In the genomic region with DNA sequence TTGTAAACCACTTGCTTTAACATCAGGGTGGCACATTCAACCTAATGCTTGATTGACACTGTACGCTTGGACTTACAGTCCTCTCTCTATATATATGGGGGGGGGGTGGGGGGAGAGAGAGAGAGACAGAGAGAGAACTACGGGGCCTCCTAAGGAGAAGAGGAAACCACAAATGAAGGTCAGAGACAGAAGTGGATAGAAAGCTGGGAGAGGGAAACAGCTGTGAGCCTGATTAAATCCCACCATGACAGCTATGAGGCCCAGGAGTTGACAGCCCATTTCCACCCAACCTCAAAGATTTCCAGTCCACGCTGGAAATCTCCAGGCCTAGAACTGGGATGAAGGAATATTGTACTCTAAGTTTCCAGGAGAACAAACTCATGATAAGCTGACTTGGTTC, we compare ENCODE assay signal across 29 cellular contexts. TPM values are rescaled to one million over a fixed set of nuclear protein-coding genes. Genes with fewer than 3 reads are reported as not detected.
"Had no signal": no experiment of that assay in that cellular context is flagged by ENCODE, and none has a peak within 500 bp of the region (broad histone marks: within the 10 kb centered on the region; RNA-seq: fewer than 3 reads in every experiment).

No MANE protein-coding gene starts in this region.

- H3K27me3 Mint-ChIP-seq: activated CD4-positive, alpha-beta T cell treated with anti-CD3 and anti-CD28 coated beads for 36 hours; activated CD8-positive, alpha-beta memory T cell treated with anti-CD3 and anti-CD28 coated beads, Interleukin-2, amount 10 ng/mL, durations not matched to agents 7 days and 5 days; central memory CD8-positive, alpha-beta T cell; naive thymus-derived CD8-positive, alpha-beta T cell; stimulated activated naive B cell treated with anti-CD40 and anti-IgM and Interleukin-4, amounts not matched to agents 10 μg/mL and 1 μg/mL and 100 μg/mL, for 72 hours had no signal

- DNase-seq: activated CD4-positive, alpha-beta T cell treated with anti-CD3 and anti-CD28 coated beads for 36 hours; activated CD4-positive, CD25-positive, alpha-beta regulatory T cell; activated CD8-positive, alpha-beta memory T cell treated with anti-CD3 and anti-CD28 coated beads, Interleukin-2, amount 10 ng/mL, durations not matched to agents 7 days and 5 days; activated CD8-positive, alpha-beta T cell treated with anti-CD3 and anti-CD28 coated beads, Interleukin-2, amount 10 ng/mL, durations not matched to agents 7 days and 5 days; activated naive CD4-positive, alpha-beta T cell; activated T-cell treated with anti-CD3 and anti-CD28 coated beads, Interleukin-2, amount 50 U/mL, for 48 hours; effector CD8-positive, alpha-beta T cell; esophagus squamous epithelium; left lung; lower lobe of right lung; mesenchymal stem cell; naive thymus-derived CD8-positive, alpha-beta T cell; nucleus accumbens; pancreas; psoas muscle; sigmoid colon; stimulated activated CD4-positive, alpha-beta T cell treated with anti-CD3 and anti-CD28 coated beads, Interleukin-4, amount 100 ng/mL, for 4 hours; stimulated activated CD8-positive, alpha-beta memory T cell treated with anti-CD3 and anti-CD28 coated beads, Interleukin-4, amount 100 ng/mL, for 48 hours; stimulated activated naive B cell treated with anti-CD40 and anti-IgM and Interleukin-4, amounts not matched to agents 10 μg/mL and 1 μg/mL and 100 μg/mL, for 72 hours; stomach; thyroid gland had no signal

- H3K4me3 Mint-ChIP-seq: activated CD4-positive, alpha-beta T cell treated with anti-CD3 and anti-CD28 coated beads for 36 hours; activated CD8-positive, alpha-beta memory T cell treated with anti-CD3 and anti-CD28 coated beads, Interleukin-2, amount 10 ng/mL, durations not matched to agents 7 days and 5 days; activated CD8-positive, alpha-beta T cell treated with anti-CD3 and anti-CD28 coated beads, Interleukin-2, amount 10 ng/mL, durations not matched to agents 7 days and 5 days; central memory CD8-positive, alpha-beta T cell; naive thymus-derived CD8-positive, alpha-beta T cell; neural crest cell; stimulated activated naive B cell treated with anti-CD40 and anti-IgM and Interleukin-4, amounts not matched to agents 10 μg/mL and 1 μg/mL and 100 μg/mL, for 72 hours; T-helper 2 cell treated with Interferon-gamma antibody and Interleukin-4, amounts not matched to agents 5 μg/mL and 100 μg/mL, for 36 hours had no signal

- H3K9me3 Mint-ChIP-seq: central memory CD8-positive, alpha-beta T cell had no signal

- H3K27ac Mint-ChIP-seq: activated CD4-positive, alpha-beta T cell treated with anti-CD3 and anti-CD28 coated beads for 36 hours; activated CD8-positive, alpha-beta memory T cell treated with anti-CD3 and anti-CD28 coated beads, Interleukin-2, amount 10 ng/mL, durations not matched to agents 7 days and 5 days; activated CD8-positive, alpha-beta T cell treated with anti-CD3 and anti-CD28 coated beads, Interleukin-2, amount 10 ng/mL, durations not matched to agents 7 days and 5 days; activated naive CD4-positive, alpha-beta T cell treated with anti-CD3 and anti-CD28 coated beads, Interleukin-2, amount 50 U/mL, for 72 hours; naive thymus-derived CD8-positive, alpha-beta T cell; stimulated activated naive B cell treated with anti-CD40 and anti-IgM and Interleukin-4, amounts not matched to agents 10 μg/mL and 1 μg/mL and 100 μg/mL, for 72 hours; T-helper 2 cell treated with Interferon-gamma antibody and Interleukin-4, amounts not matched to agents 5 μg/mL and 100 μg/mL, for 36 hours had no signal

- H3K4me1 Mint-ChIP-seq: neural crest cell had no signal

RNA-seq across cellular contexts. Expression of gene BTN1A1, which starts 14.7 kb away (rescaled TPM):
- total RNA-seq: activated CD4-positive, alpha-beta T cell treated with anti-CD3 and anti-CD28 coated beads for 36 hours; activated CD8-positive, alpha-beta memory T cell treated with anti-CD3 and anti-CD28 coated beads, Interleukin-2, amount 10 ng/mL, durations not matched to agents 7 days and 5 days; activated CD8-positive, alpha-beta T cell treated with anti-CD3 and anti-CD28 coated beads, Interleukin-2, amount 10 ng/mL, durations not matched to agents 7 days and 5 days; bronchial epithelial cell; dermis microvascular lymphatic vessel endothelial cell; esophagus squamous epithelium; frontal cortex; left lung; lower lobe of right lung; naive thymus-derived CD8-positive, alpha-beta T cell; neural crest cell; pancreas; psoas muscle; stomach; thyroid gland; ureter had no signal
